Comparison of ENCODE assay signal across 8 cellular contexts in the genomic region with DNA sequence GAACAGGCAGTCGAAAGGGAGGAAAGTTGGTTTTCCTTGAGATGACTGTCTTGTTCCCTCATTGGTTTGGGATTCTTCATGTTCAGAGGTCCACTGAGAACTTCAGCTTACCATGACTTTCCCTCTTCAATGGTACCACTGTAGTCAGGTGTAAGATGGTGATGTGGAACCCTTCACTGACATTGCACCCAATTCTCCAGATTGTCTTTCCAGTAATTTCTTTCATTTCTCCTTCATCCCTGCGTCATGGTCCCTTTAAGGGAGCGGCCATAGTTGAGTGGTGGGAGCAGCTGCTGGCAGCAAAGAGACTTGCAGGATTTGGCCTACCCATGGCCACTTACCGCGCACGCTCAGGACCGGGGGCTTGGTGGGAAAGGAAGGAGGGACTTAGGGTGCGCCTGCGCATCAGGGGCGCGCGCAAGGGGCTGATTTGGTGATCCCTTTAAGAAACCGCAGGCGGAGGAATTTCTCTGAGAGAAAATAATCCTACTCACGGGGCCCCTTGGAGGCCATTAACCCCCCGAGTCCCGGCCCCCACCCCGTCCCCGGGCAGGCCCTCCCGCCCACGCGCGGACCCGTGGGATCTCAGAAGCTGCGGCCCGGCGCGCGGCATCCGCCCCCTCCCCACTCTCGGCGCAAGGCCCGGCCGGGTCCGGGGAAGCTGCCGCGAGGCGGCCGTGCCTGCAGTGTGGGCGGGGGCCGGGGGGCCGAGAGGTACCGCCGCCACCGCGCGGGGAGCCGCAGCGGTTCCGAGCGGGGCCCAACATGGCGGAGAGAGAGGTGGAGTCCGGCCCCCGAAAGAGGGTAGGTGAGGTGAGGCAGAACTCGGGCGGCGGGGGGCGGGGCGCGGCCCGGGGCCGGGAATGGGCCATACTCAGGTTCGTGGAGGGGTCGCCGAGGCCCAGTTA. TPM values are rescaled to one million over a fixed set of nuclear protein-coding genes. Genes with fewer than 3 reads are reported as not detected.
A peak's percentile ranks its signal among the peaks of the same experiment; 100 is the strongest.
DNase-seq lines count a peak whose midpoint lies in the region; TF ChIP-seq lines count a peak whose summit lies in the region.

A gene (plus strand): TSS at position 428 of the 908 bp plus-strand sequence. CDS start 338 bp downstream, at position 766.

- peak within 1 kb of the TSS; percentile 84 for H3K9ac ChIP-seq in MM.1S (ENCODE audit: low read length)
- peak within 1 kb of the TSS; percentile 80 to 89 (median 85) for H3K9ac ChIP-seq in subcutaneous abdominal adipose tissue (ENCODE audit: low read length in 5 of 5)

- H3K27me3 ChIP-seq in H7 (ENCODE audit: control insufficient read depth, insufficient read depth, low read length) (no peaks in the 10 kb centered on the region), MM.1S (replicated peaks; ENCODE audit: insufficient read depth, low read length) (no peaks in the 10 kb centered on the region), SJSA1 (replicated peaks) (no peaks in the 10 kb centered on the region), neuron (ENCODE audit: insufficient read depth, low read length) (no peaks in the 10 kb centered on the region), subcutaneous abdominal adipose tissue (ENCODE audit: control insufficient read depth in 5 of 5, insufficient read depth in 4 of 5, low read length in 5 of 5) (no peaks in the 10 kb centered on the region)

- peaks cover 21% of the 10 kb centered on the region for H3K4me1 ChIP-seq in MM.1S (ENCODE audit: low read length)
- H3K4me1 ChIP-seq in SJSA1 (replicated peaks): peaks cover 20% of the 10 kb centered on the region
- H3K4me1 ChIP-seq in neuron (ENCODE audit: insufficient read depth, low read length): peaks cover 25% of the 10 kb centered on the region
- peaks cover 3 to 22% (median 18%) of the 10 kb centered on the region in 5 donors for H3K4me1 ChIP-seq in subcutaneous abdominal adipose tissue (ENCODE audit: control insufficient read depth in 5 of 5, insufficient read depth in 5 of 5, low read length in 5 of 5)

- H3K27ac ChIP-seq in MM.1S (ENCODE audit: low read length) (no peak within 1 kb of the TSS), SJSA1 (peak within 1 kb of the TSS; percentile 86), subcutaneous abdominal adipose tissue (ENCODE audit: low read depth, low read length) (peak within 1 kb of the TSS; percentile 74)

- peak; percentile 11; the same call in 1 of the 2 replicates for TF ChIP-seq CTCF in MM.1S (IDR thresholded peaks at IDR 0.05; ENCODE audit: low read length)

- peaks cover 47% of the 10 kb centered on the region for H3K79me2 ChIP-seq in MM.1S (ENCODE audit: low read length)

- H2AFZ ChIP-seq in MM.1S (ENCODE audit: low read length) (peak within 1 kb of the TSS; percentile 78), neuron (ENCODE audit: low read depth, low read length) (peak within 1 kb of the TSS; percentile 70)

- H3K9me3 ChIP-seq in MM.1S (replicated peaks; ENCODE audit: insufficient read depth, low read length) (no peaks in the 10 kb centered on the region), SJSA1 (replicated peaks) (no peaks in the 10 kb centered on the region), neuron (ENCODE audit: low read length) (no peaks in the 10 kb centered on the region), subcutaneous abdominal adipose tissue (ENCODE audit: control insufficient read depth in 5 of 5, low read length in 5 of 5) (no peaks in the 10 kb centered on the region)

- H3K4me2 ChIP-seq in MM.1S (ENCODE audit: low read depth, low read length): peak within 1 kb of the TSS; percentile 89

- H3K4me3 ChIP-seq in H7 (ENCODE audit: insufficient read depth, low read depth, low read length): peak within 1 kb of the TSS; percentile 72
- peak within 1 kb of the TSS; percentile 78 for H3K4me3 ChIP-seq in MM.1S (ENCODE audit: low read length)
- peak within 1 kb of the TSS; percentile 87 for H3K4me3 ChIP-seq in SJSA1
- H3K4me3 ChIP-seq in neuron (ENCODE audit: low read length): peak within 1 kb of the TSS; percentile 86
- H3K4me3 ChIP-seq in subcutaneous abdominal adipose tissue (ENCODE audit: low read depth in 1 of 5, low read length in 5 of 5): peak within 1 kb of the TSS; percentile 58 to 94 (median 84)

- no peaks in the 10 kb centered on the region for H4K20me1 ChIP-seq in MM.1S (ENCODE audit: insufficient read depth, low read length)

- no peaks in the 10 kb centered on the region for H3K9me2 ChIP-seq in MM.1S (replicated peaks; ENCODE audit: insufficient read depth, low read length)

- peaks cover 14% of the 10 kb centered on the region; the same call in 1 of the 2 replicates for H3F3A ChIP-seq in MM.1S (ENCODE audit: insufficient read depth, low read length)

- peak; percentile 99 for DNase-seq in ELR (ENCODE audit: low read depth)
- peak; percentile 94 for DNase-seq in H7
- DNase-seq in MM.1S: peak; percentile 96
- peak; percentile 78 to 97 for DNase-seq in SJSA1 (ENCODE audit: low read depth in 1 of 2, low spot score in 2 of 2)
- peak; percentile 64 to 81 (median 67) for DNase-seq in activated naive CD4-positive, alpha-beta T cell (lab: John Stamatoyannopoulos, UW)
- peak; percentile 96 for DNase-seq in foreskin melanocyte

- H3K36me3 ChIP-seq in H7 (replicated peaks; ENCODE audit: control insufficient read depth, insufficient read depth, low read length): no peaks in the 10 kb centered on the region
- H3K36me3 ChIP-seq in MM.1S (replicated peaks; ENCODE audit: insufficient read depth, low read length): no peaks in the 10 kb centered on the region
- peaks cover 11% of the 10 kb centered on the region; the same call in 1 of the 2 replicates for H3K36me3 ChIP-seq in SJSA1
- H3K36me3 ChIP-seq in neuron (ENCODE audit: insufficient read depth, low read length): peaks cover 13% of the 10 kb centered on the region
- no peaks in the 10 kb centered on the region for H3K36me3 ChIP-seq in subcutaneous abdominal adipose tissue (ENCODE audit: control insufficient read depth in 5 of 5, insufficient read depth in 5 of 5, low read length in 5 of 5)

RNA-seq across cellular contexts. Expression of the gene that starts here (rescaled TPM):
- 63.9 and 64.1 TPM in 2 replicates for total RNA-seq in H7 (2014; rRNA removed; shearing (Covaris generic))
- 18.7 and 38.8 TPM in 2 replicates for total RNA-seq in SJSA1 (2014; rRNA removed; shearing (Covaris generic))
